20 cellular contexts compared by ENCODE assay signal in genomic region chr7:88795553-88795952, GRCh38. TPM values are rescaled to one million over a fixed set of nuclear protein-coding genes. Genes with fewer than 3 reads are reported as not detected.
A peak's percentile ranks its signal among the peaks of the same experiment; 100 is the strongest.
DNase-seq lines count a peak whose midpoint lies in the region; ATAC-seq and TF ChIP-seq lines count a peak whose summit lies in the region.
"Had no signal": no experiment of that assay in that cellular context is flagged by ENCODE, and none has a peak within 500 bp of the region (broad histone marks: within the 10 kb centered on the region; RNA-seq: fewer than 3 reads in every experiment).

Gene TEX47 (minus strand): TSS chr7:88795737. CDS start chr7:88794942, 795 bp downstream.

- H3K4me1 ChIP-seq in mammary epithelial cell (ENCODE audit: insufficient read depth, low read length), result no peaks in the 10 kb centered on the region
- H3K4me1 ChIP-seq: A549, SJSA1 had no signal

- TF ChIP-seq CTCF in MCF 10A (IDR thresholded peaks at IDR 0.05; ENCODE audit: unreplicated experiment) (no peak), mammary epithelial cell (conservative IDR thresholded peaks at IDR 0.05 in 1 of 2, IDR thresholded peaks at IDR 0.05 in 1 of 2; ENCODE audit: extremely low read depth in 1 of 2, insufficient read depth in 1 of 2, low read depth in 1 of 2, low read length in 2 of 2) (no peak)

- no peaks in the 10 kb centered on the region for H3K27me3 ChIP-seq in mammary epithelial cell (ENCODE audit: insufficient read depth, low read length)
- H3K27me3 ChIP-seq: BLaER1, SJSA1 had no signal

- 58% methylated on average over 2 of the region's 7 CpGs for WGBS in mammary epithelial cell (ENCODE audit: low coverage, missing lambda C conversion rate)

- no peaks in the 10 kb centered on the region for H3K36me3 Mint-ChIP-seq in MCF 10A (ENCODE audit: insufficient read depth, unreplicated experiment)
- no peaks in the 10 kb centered on the region for H3K36me3 Mint-ChIP-seq in stimulated activated effector memory CD8-positive, alpha-beta T cell treated with anti-CD3 and anti-CD28 coated beads, Interleukin-12 subunit alpha, Interleukin-12 subunit beta, amount 100 ng/mL, for 72 hours
- H3K36me3 Mint-ChIP-seq: CD8-positive, alpha-beta T cell had no signal

- POLR2A ChIA-PET in MCF 10A (lab: Yijun Ruan, JAX), result interaction anchor here (0.6 kb wide), 1 partner anchor 339 kb away, joined by 3 read pairs; no protein-coding TSS in a partner anchor

- H3K27me3 Mint-ChIP-seq in MCF 10A (ENCODE audit: insufficient read depth, unreplicated experiment), result peaks cover 52% of the 10 kb centered on the region

- CTCF ChIA-PET in MCF 10A (lab: Yijun Ruan, JAX), result interaction anchor here (0.6 kb wide), 1 partner anchor 953 kb away, joined by 3 read pairs; no protein-coding TSS in a partner anchor
- CTCF ChIA-PET in mammary epithelial cell (lab: Charles Lee; ENCODE audit: low non-redundant PET), result no interaction called here

- H3K9me3 Mint-ChIP-seq in MCF 10A (ENCODE audit: unreplicated experiment), result no peaks in the 10 kb centered on the region
- no peaks in the 10 kb centered on the region for H3K9me3 Mint-ChIP-seq in stimulated activated effector memory CD8-positive, alpha-beta T cell treated with anti-CD3 and anti-CD28 coated beads, Interleukin-12 subunit alpha, Interleukin-12 subunit beta, amount 100 ng/mL, for 72 hours
- H3K9me3 Mint-ChIP-seq: CD8-positive, alpha-beta T cell had no signal

- no peak for ATAC-seq in HG03342 (IDR thresholded peaks at IDR 0.05; ENCODE audit: unreplicated experiment)
- no peak for ATAC-seq in stimulated activated effector memory CD8-positive, alpha-beta T cell treated with anti-CD3 and anti-CD28 coated beads, Interleukin-12 subunit alpha, Interleukin-12 subunit beta, amount 100 ng/mL, for 72 hours
- ATAC-seq: A549; CD8-positive, alpha-beta T cell had no signal

- H4K20me1 ChIP-seq in mammary epithelial cell (ENCODE audit: insufficient read depth, low read length), result no peaks in the 10 kb centered on the region
- H4K20me1 ChIP-seq: BLaER1 had no signal

- H2AFZ ChIP-seq in mammary epithelial cell (ENCODE audit: low read depth, low read length), result no peak within 1 kb of the TSS

- intact Hi-C loops in MCF 10A (cut with micrococcal nuclease), result no loop called here
- intact Hi-C loops in mammary epithelial cell (cut with micrococcal nuclease), result no loop called here

- H3K79me2 ChIP-seq in mammary epithelial cell (ENCODE audit: insufficient read depth, low read length), result no peaks in the 10 kb centered on the region

- H3K9me3 ChIP-seq in mammary epithelial cell (replicated peaks; ENCODE audit: insufficient read depth, low read length), result no peaks in the 10 kb centered on the region
- H3K9me3 ChIP-seq: A549, BLaER1, SJSA1 had no signal

- dilution Hi-C loops in mammary epithelial cell (cut with HindIII; ENCODE audit: low sequenced_read_pairs), result no loop called here

- H3K27ac ChIP-seq in mammary epithelial cell (ENCODE audit: insufficient read depth, low read depth, low read length), result no peak within 1 kb of the TSS
- H3K27ac ChIP-seq: A549, BLaER1, SJSA1 had no signal

- BruUV-seq in MCF 10A (replicated peaks; lab: Mats Ljungman, UMichigan) (no TSS peak), mammary epithelial cell (replicated peaks; lab: Mats Ljungman, UMichigan) (no TSS peak)

- peak; percentile 5 for DNase-seq in MCF 10A (ENCODE audit: unreplicated experiment)
- no peak for DNase-seq in mammary epithelial cell
- DNase-seq in NCI-H510A (lab: John Stamatoyannopoulos, UW), result peak; percentile 41
- DNase-seq in iPS-NIHi11 (ENCODE audit: low spot score), result peak; percentile 14
- DNase-seq in superior temporal gyrus (ENCODE audit: extremely low spot score), result peak; percentile 43
- no peak for DNase-seq in NCI-H748 treated with DMSO at 0.1 percent for 48 hours (lab: John Stamatoyannopoulos, UW)
- DNase-seq in stimulated activated effector memory CD8-positive, alpha-beta T cell treated with anti-CD3 and anti-CD28 coated beads, Interleukin-12 subunit alpha, Interleukin-12 subunit beta, amount 100 ng/mL, for 72 hours (ENCODE audit: low spot score in 2 of 2), result no peak
- DNase-seq: Calu3; CD8-positive, alpha-beta T cell; MV-4-11; NCI-H1436 treated with DMSO at 0.1 percent for 48 hours; NCI-H2029 treated with DMSO at 0.1 percent for 48 hours; NCI-H446 treated with DMSO at 0.1 percent for 48 hours; NCI-H82 had no signal

- H3K4me1 Mint-ChIP-seq in MCF 10A (ENCODE audit: insufficient read depth, unreplicated experiment), result no peaks in the 10 kb centered on the region
- H3K4me1 Mint-ChIP-seq in stimulated activated effector memory CD8-positive, alpha-beta T cell treated with anti-CD3 and anti-CD28 coated beads, Interleukin-12 subunit alpha, Interleukin-12 subunit beta, amount 100 ng/mL, for 72 hours, result no peaks in the 10 kb centered on the region

- H3K4me3 ChIP-seq in mammary epithelial cell (replicated peaks in 1 of 3; ENCODE audit: insufficient read depth in 1 of 3, low read depth in 2 of 3, low read length in 3 of 3), result no peak within 1 kb of the TSS
- H3K4me3 ChIP-seq: A549, BLaER1, SJSA1 had no signal

- in situ Hi-C loops in mammary epithelial cell (cut with MboI; ENCODE audit: low sequenced_read_pairs in 2 of 2), result loop anchor here in 1 of 2 donors (25.0 kb wide), 1 partner anchor 1317 kb away; no protein-coding TSS in a partner anchor

- no peak within 1 kb of the TSS for H3K27ac Mint-ChIP-seq in MCF 10A (ENCODE audit: low read depth, unreplicated experiment)
- H3K27ac Mint-ChIP-seq in stimulated activated effector memory CD8-positive, alpha-beta T cell treated with anti-CD3 and anti-CD28 coated beads, Interleukin-12 subunit alpha, Interleukin-12 subunit beta, amount 100 ng/mL, for 72 hours, result no peak within 1 kb of the TSS
- H3K27ac Mint-ChIP-seq: CD8-positive, alpha-beta T cell had no signal

- no peak within 1 kb of the TSS for H3K4me3 Mint-ChIP-seq in MCF 10A (ENCODE audit: unreplicated experiment)
- H3K4me3 Mint-ChIP-seq in stimulated activated effector memory CD8-positive, alpha-beta T cell treated with anti-CD3 and anti-CD28 coated beads, Interleukin-12 subunit alpha, Interleukin-12 subunit beta, amount 100 ng/mL, for 72 hours, result no peak within 1 kb of the TSS
- H3K4me3 Mint-ChIP-seq: CD8-positive, alpha-beta T cell had no signal

- no peak within 1 kb of the TSS for H3K9ac ChIP-seq in mammary epithelial cell (ENCODE audit: insufficient read depth, low read length)
- H3K9ac ChIP-seq: BLaER1 had no signal

- no peaks in the 10 kb centered on the region for H3K36me3 ChIP-seq in mammary epithelial cell (ENCODE audit: insufficient read depth, low read length)
- H3K36me3 ChIP-seq: BLaER1, SJSA1 had no signal

- H3K4me2 ChIP-seq in mammary epithelial cell (ENCODE audit: insufficient read depth, low read depth, low read length), result no peak within 1 kb of the TSS
- H3K4me2 ChIP-seq: A549, BLaER1 had no signal

RNA-seq across cellular contexts. Expression of gene TEX47, which starts in this region (rescaled TPM):
- total RNA-seq in MCF 10A (2022) (not detected in 2 replicates), mammary epithelial cell (not detected)
- not detected for polyA plus RNA-seq in mammary epithelial cell
- not detected for polyA minus RNA-seq in mammary epithelial cell
- total RNA-seq: Calu3; CD8-positive, alpha-beta T cell; LHCN-M2; RPMI7951; SJSA1 had no signal
- polyA plus RNA-seq: A549 had no signal

Comparison
In these comparisons a context has a peak if more than half of its experiments do, and no peak if none do; other contexts are left out.
1. Peak in DNase-seq in MCF 10A; RNA of the gene not detected or under 1 TPM.
2. DNase-seq: peak in NCI-H510A (single experiment), iPS-NIHi11 (single experiment) and superior temporal gyrus (single experiment); none in mammary epithelial cell (single experiment), NCI-H748 treated with DMSO at 0.1 percent for 48 hours (single experiment) and stimulated activated effector memory CD8-positive, alpha-beta T cell treated with anti-CD3 and anti-CD28 coated beads, Interleukin-12 subunit alpha, Interleukin-12 subunit beta, amount 100 ng/mL, for 72 hours (0 of 2).